16 cellular contexts compared by ENCODE assay signal in the genomic region with DNA sequence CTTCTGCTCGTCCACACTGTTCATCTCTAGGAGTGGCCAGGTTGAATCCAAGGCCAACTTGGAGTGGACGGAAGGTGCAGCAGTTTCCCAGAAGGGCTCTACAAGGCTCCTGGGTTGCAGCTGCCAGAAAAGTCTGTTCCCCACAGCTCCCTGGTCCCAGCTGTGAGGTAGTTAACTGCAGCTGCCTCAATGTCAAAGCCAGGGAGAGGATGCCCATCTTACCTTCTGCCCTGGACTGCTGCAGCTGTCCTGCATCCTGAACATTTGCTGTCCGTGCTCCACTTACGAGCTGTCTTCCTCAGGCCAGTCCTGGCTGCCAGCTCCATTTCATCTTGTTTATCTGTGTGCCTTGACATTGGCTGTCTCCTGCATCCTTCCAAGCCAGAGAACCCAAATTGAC.
DNase-seq lines count a peak whose midpoint lies in the region; ATAC-seq and TF ChIP-seq lines count a peak whose summit lies in the region.
"Had no signal": no experiment of that assay in that cellular context is flagged by ENCODE, and none has a peak within 500 bp of the region (broad histone marks: within the 10 kb centered on the region; RNA-seq: fewer than 3 reads in every experiment).

No MANE protein-coding gene starts in this region.

- no peak for ATAC-seq in stimulated activated naive B cell treated with anti-CD40 and anti-IgM and Interleukin-4, amounts not matched to agents 10 μg/mL and 1 μg/mL and 100 μg/mL, for 72 hours (replicated peaks)

- H3K27ac ChIP-seq in ascending aorta, result no peak overlapping the region

- no peaks in the 10 kb centered on the region for H3K9me3 ChIP-seq in ascending aorta
- H3K9me3 ChIP-seq: Caco-2, SK-N-SH had no signal

- CTCF ChIA-PET in activated CD4-positive, alpha-beta T cell treated with anti-CD3 and anti-CD28 coated beads, Interleukin-2, amount 10 ng/mL, durations not matched to agents 7 days and 5 days (lab: Charles Lee), result no interaction called here

- no peaks in the 10 kb centered on the region for H3K9me3 Mint-ChIP-seq in activated T-helper 1 cell treated with anti-CD3 and anti-CD28 coated beads, Interleukin-12 subunit alpha, Interleukin-12 subunit beta, Interleukin-2, Interleukin-4 antibody, amounts not matched to agents 30 ng/mL and 10 ng/mL and 1 ng/mL, durations not matched to agents 14 hours and 24 hours and 36 hours
- no peaks in the 10 kb centered on the region for H3K9me3 Mint-ChIP-seq in nephron progenitor cell
- H3K9me3 Mint-ChIP-seq in stimulated activated naive B cell treated with anti-CD40 and anti-IgM and Interleukin-4, amounts not matched to agents 10 μg/mL and 1 μg/mL and 100 μg/mL, for 72 hours, result no peaks in the 10 kb centered on the region
- H3K9me3 Mint-ChIP-seq in activated CD4-positive, alpha-beta T cell treated with anti-CD3 and anti-CD28 coated beads, Interleukin-2, amount 10 ng/mL, durations not matched to agents 7 days and 5 days, result no peaks in the 10 kb centered on the region

- H3K27ac Mint-ChIP-seq in activated T-helper 1 cell treated with anti-CD3 and anti-CD28 coated beads, Interleukin-12 subunit alpha, Interleukin-12 subunit beta, Interleukin-2, Interleukin-4 antibody, amounts not matched to agents 30 ng/mL and 10 ng/mL and 1 ng/mL, durations not matched to agents 14 hours and 24 hours and 36 hours, result peak overlapping the region; percentile 30
- peak overlapping the region; percentile 58 for H3K27ac Mint-ChIP-seq in nephron progenitor cell
- H3K27ac Mint-ChIP-seq in stimulated activated naive B cell treated with anti-CD40 and anti-IgM and Interleukin-4, amounts not matched to agents 10 μg/mL and 1 μg/mL and 100 μg/mL, for 72 hours, result peak overlapping the region; percentile 9
- no peak overlapping the region for H3K27ac Mint-ChIP-seq in activated CD4-positive, alpha-beta T cell treated with anti-CD3 and anti-CD28 coated beads, Interleukin-2, amount 10 ng/mL, durations not matched to agents 7 days and 5 days

- DNase-seq in G401 (ENCODE audit: low spot score) (peak; percentile 31), nephron progenitor cell (no peak), ascending aorta (ENCODE audit: low spot score in 2 of 2) (no peak), GM20000 (ENCODE audit: low spot score) (no peak)
- no peak for DNase-seq in activated T-helper 1 cell treated with anti-CD3 and anti-CD28 coated beads, Interleukin-12 subunit alpha, Interleukin-12 subunit beta, Interleukin-2, Interleukin-4 antibody, amounts not matched to agents 30 ng/mL and 10 ng/mL and 1 ng/mL, durations not matched to agents 14 hours and 24 hours and 36 hours (ENCODE audit: low spot score)
- no peak for DNase-seq in stimulated activated naive B cell treated with anti-CD40 and anti-IgM and Interleukin-4, amounts not matched to agents 10 μg/mL and 1 μg/mL and 100 μg/mL, for 72 hours
- DNase-seq in activated CD4-positive, alpha-beta T cell treated with anti-CD3 and anti-CD28 coated beads, Interleukin-2, amount 10 ng/mL, durations not matched to agents 7 days and 5 days, result no peak
- DNase-seq: AML-193, Caco-2, KBM-7, NCI-H1417 treated with DMSO at 0.1 percent for 48 hours, NCI-H187 treated with DMSO at 0.1 percent for 48 hours, NCI-H345, NCI-H524 treated with DMSO at 0.1 percent for 48 hours, SHP77, SK-N-SH had no signal

- peaks cover 0 to 21% of the 10 kb centered on the region in 2 donors for H3K4me1 ChIP-seq in ascending aorta
- H3K4me1 ChIP-seq: Caco-2 had no signal

- peaks cover 69% of the 10 kb centered on the region for H3K4me1 Mint-ChIP-seq in activated T-helper 1 cell treated with anti-CD3 and anti-CD28 coated beads, Interleukin-12 subunit alpha, Interleukin-12 subunit beta, Interleukin-2, Interleukin-4 antibody, amounts not matched to agents 30 ng/mL and 10 ng/mL and 1 ng/mL, durations not matched to agents 14 hours and 24 hours and 36 hours (ENCODE audit: low read depth)
- H3K4me1 Mint-ChIP-seq in nephron progenitor cell, result peaks cover 76% of the 10 kb centered on the region
- H3K4me1 Mint-ChIP-seq in stimulated activated naive B cell treated with anti-CD40 and anti-IgM and Interleukin-4, amounts not matched to agents 10 μg/mL and 1 μg/mL and 100 μg/mL, for 72 hours, result peaks cover 49 to 86% of the 10 kb centered on the region in 2 donors
- peaks cover 47% of the 10 kb centered on the region for H3K4me1 Mint-ChIP-seq in activated CD4-positive, alpha-beta T cell treated with anti-CD3 and anti-CD28 coated beads, Interleukin-2, amount 10 ng/mL, durations not matched to agents 7 days and 5 days

- H3K27me3 Mint-ChIP-seq in activated T-helper 1 cell treated with anti-CD3 and anti-CD28 coated beads, Interleukin-12 subunit alpha, Interleukin-12 subunit beta, Interleukin-2, Interleukin-4 antibody, amounts not matched to agents 30 ng/mL and 10 ng/mL and 1 ng/mL, durations not matched to agents 14 hours and 24 hours and 36 hours (ENCODE audit: insufficient read depth), result no peaks in the 10 kb centered on the region
- peaks cover 9% of the 10 kb centered on the region for H3K27me3 Mint-ChIP-seq in nephron progenitor cell (ENCODE audit: low read depth, poor library complexity)
- H3K27me3 Mint-ChIP-seq in stimulated activated naive B cell treated with anti-CD40 and anti-IgM and Interleukin-4, amounts not matched to agents 10 μg/mL and 1 μg/mL and 100 μg/mL, for 72 hours, result no peaks in the 10 kb centered on the region
- no peaks in the 10 kb centered on the region for H3K27me3 Mint-ChIP-seq in activated CD4-positive, alpha-beta T cell treated with anti-CD3 and anti-CD28 coated beads, Interleukin-2, amount 10 ng/mL, durations not matched to agents 7 days and 5 days

- TF ChIP-seq CTCF in nephron progenitor cell (IDR thresholded peaks at IDR 0.05) (no peak), ascending aorta (IDR thresholded peaks at IDR 0.05) (no peak), GM20000 (IDR thresholded peaks at IDR 0.05; ENCODE audit: extremely low read depth, missing control alignments) (no peak)

- H3K4me3 Mint-ChIP-seq in activated T-helper 1 cell treated with anti-CD3 and anti-CD28 coated beads, Interleukin-12 subunit alpha, Interleukin-12 subunit beta, Interleukin-2, Interleukin-4 antibody, amounts not matched to agents 30 ng/mL and 10 ng/mL and 1 ng/mL, durations not matched to agents 14 hours and 24 hours and 36 hours, result no peak overlapping the region
- H3K4me3 Mint-ChIP-seq in nephron progenitor cell, result no peak overlapping the region
- no peak overlapping the region for H3K4me3 Mint-ChIP-seq in stimulated activated naive B cell treated with anti-CD40 and anti-IgM and Interleukin-4, amounts not matched to agents 10 μg/mL and 1 μg/mL and 100 μg/mL, for 72 hours
- no peak overlapping the region for H3K4me3 Mint-ChIP-seq in activated CD4-positive, alpha-beta T cell treated with anti-CD3 and anti-CD28 coated beads, Interleukin-2, amount 10 ng/mL, durations not matched to agents 7 days and 5 days

- no peaks in the 10 kb centered on the region for H3K36me3 ChIP-seq in ascending aorta

- no peaks in the 10 kb centered on the region for H3K27me3 ChIP-seq in ascending aorta

- intact Hi-C loops in activated T-helper 1 cell treated with anti-CD3 and anti-CD28 coated beads, Interleukin-12 subunit alpha, Interleukin-12 subunit beta, Interleukin-2, Interleukin-4 antibody, amounts not matched to agents 30 ng/mL and 10 ng/mL and 1 ng/mL, durations not matched to agents 14 hours and 24 hours and 36 hours (cut with micrococcal nuclease), result no loop called here
- intact Hi-C loops in ascending aorta (cut with DNase I), result loop anchor here (10.0 kb wide), 1 partner anchor 324 kb away; no protein-coding TSS in a partner anchor

- in situ Hi-C loops in G401 (cut with HindIII; ENCODE audit: low sequenced_read_pairs), result no loop called here

- H3K4me3 ChIP-seq in ascending aorta, result no peak overlapping the region

- H3K36me3 Mint-ChIP-seq in activated T-helper 1 cell treated with anti-CD3 and anti-CD28 coated beads, Interleukin-12 subunit alpha, Interleukin-12 subunit beta, Interleukin-2, Interleukin-4 antibody, amounts not matched to agents 30 ng/mL and 10 ng/mL and 1 ng/mL, durations not matched to agents 14 hours and 24 hours and 36 hours (ENCODE audit: low read depth), result peaks cover 12% of the 10 kb centered on the region
- no peaks in the 10 kb centered on the region for H3K36me3 Mint-ChIP-seq in nephron progenitor cell (ENCODE audit: low read depth)
- peaks cover 24 to 47% of the 10 kb centered on the region in 2 donors for H3K36me3 Mint-ChIP-seq in stimulated activated naive B cell treated with anti-CD40 and anti-IgM and Interleukin-4, amounts not matched to agents 10 μg/mL and 1 μg/mL and 100 μg/mL, for 72 hours
- peaks cover 8% of the 10 kb centered on the region for H3K36me3 Mint-ChIP-seq in activated CD4-positive, alpha-beta T cell treated with anti-CD3 and anti-CD28 coated beads, Interleukin-2, amount 10 ng/mL, durations not matched to agents 7 days and 5 days (ENCODE audit: low read depth)

- POLR2A ChIA-PET in activated CD4-positive, alpha-beta T cell treated with anti-CD3 and anti-CD28 coated beads, Interleukin-2, amount 10 ng/mL, durations not matched to agents 7 days and 5 days (lab: Charles Lee), result no interaction called here
